Comparison of ENCODE assay signal across 1 cellular context in the genomic region with DNA sequence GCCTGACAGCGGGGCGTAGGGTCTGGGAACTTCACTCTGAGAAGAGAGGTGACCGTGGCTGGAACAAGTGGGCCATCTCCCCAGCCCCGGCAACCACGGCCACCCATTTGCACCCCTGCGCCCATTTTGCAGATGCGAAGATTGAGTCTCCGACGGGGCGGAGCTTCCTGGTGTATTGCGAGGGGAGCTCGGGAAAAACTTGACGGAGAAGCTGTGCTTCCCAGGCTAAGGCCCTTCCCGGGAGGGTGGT.
A peak's percentile ranks its signal among the peaks of the same experiment; 100 is the strongest.
TF ChIP-seq lines count a peak whose summit lies in the region.

No MANE protein-coding gene starts in this region.

TF ChIP-seq in HepG2, 621 proteins besides CTCF, POLR2A, EP300 and RAD21 (continued from another document and continues in another):
- TF ChIP-seq ZBTB40 (IDR thresholded peaks at IDR 0.05), result no peak
- peak; percentile 62; the same call in 1 of the 2 replicates for TF ChIP-seq ZBTB40 (CRISPR knock-in tag; IDR thresholded peaks at IDR 0.05)
- TF ChIP-seq ZBTB38 (CRISPR knock-in tag; IDR thresholded peaks at IDR 0.05), result no peak; the same call in 1 of the 2 replicates
- TF ChIP-seq, protein P1, sequence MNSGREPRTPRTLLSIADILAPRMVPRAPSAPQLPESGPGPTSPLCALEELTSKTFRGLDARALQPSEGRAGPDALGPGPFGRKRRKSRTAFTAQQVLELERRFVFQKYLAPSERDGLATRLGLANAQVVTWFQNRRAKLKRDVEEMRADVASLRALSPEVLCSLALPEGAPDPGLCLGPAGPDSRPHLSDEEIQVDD (CRISPR knock-in tag; IDR thresholded peaks at IDR 0.05; ENCODE audit: borderline replicate concordance), result 0 out of 2 replicates have a peak, but pooled peaks have one; percentile 74
- TF ChIP-seq ZKSCAN1 (IDR thresholded peaks at IDR 0.05; ENCODE audit: low read length), result peak; percentile 50; the same call in 1 of the 2 replicates
- TF ChIP-seq ZNF598 (CRISPR knock-in tag; IDR thresholded peaks at IDR 0.05; ENCODE audit: borderline replicate concordance), result peak; percentile 41; the same call in 1 of the 2 replicates
- no peak for TF ChIP-seq JDP2 (CRISPR knock-in tag; IDR thresholded peaks at IDR 0.05; ENCODE audit: borderline replicate concordance)
- no peak; the same call in 1 of the 2 replicates for TF ChIP-seq ZNF431 (CRISPR knock-in tag; IDR thresholded peaks at IDR 0.05; ENCODE audit: borderline replicate concordance, low read depth)
- no peak for TF ChIP-seq SOX13 (IDR thresholded peaks at IDR 0.05)
- no peak for TF ChIP-seq SOX13 (CRISPR knock-in tag; conservative IDR thresholded peaks at IDR 0.05 in 1 of 2, IDR thresholded peaks at IDR 0.05 in 1 of 2)
- no peak for TF ChIP-seq ATF7-NPFF (CRISPR knock-in tag; IDR thresholded peaks at IDR 0.05; ENCODE audit: low read depth)
- no peak for TF ChIP-seq FOXK2 (IDR thresholded peaks at IDR 0.05)
- TF ChIP-seq ZNF546 (CRISPR knock-in tag; conservative IDR thresholded peaks at IDR 0.05), result no peak; the same call in 1 of the 2 replicates
- no peak for TF ChIP-seq ZMYM4 (CRISPR knock-in tag; IDR thresholded peaks at IDR 0.05)
- no peak for TF ChIP-seq PAF1 (CRISPR knock-in tag; IDR thresholded peaks at IDR 0.05)
- TF ChIP-seq, protein P2, sequence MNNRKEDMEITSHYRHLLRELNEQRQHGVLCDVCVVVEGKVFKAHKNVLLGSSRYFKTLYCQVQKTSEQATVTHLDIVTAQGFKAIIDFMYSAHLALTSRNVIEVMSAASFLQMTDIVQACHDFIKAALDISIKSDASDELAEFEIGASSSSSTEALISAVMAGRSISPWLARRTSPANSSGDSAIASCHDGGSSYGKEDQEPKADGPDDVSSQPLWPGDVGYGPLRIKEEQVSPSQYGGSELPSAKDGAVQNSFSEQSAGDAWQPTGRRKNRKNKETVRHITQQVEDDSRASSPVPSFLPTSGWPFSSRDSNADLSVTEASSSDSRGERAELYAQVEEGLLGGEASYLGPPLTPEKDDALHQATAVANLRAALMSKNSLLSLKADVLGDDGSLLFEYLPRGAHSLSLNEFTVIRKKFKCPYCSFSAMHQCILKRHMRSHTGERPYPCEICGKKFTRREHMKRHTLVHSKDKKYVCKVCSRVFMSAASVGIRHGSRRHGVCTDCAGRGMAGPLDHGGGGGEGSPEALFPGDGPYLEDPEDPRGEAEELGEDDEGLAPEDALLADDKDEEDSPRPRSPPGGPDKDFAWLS (CRISPR knock-in tag; IDR thresholded peaks at IDR 0.05; ENCODE audit: borderline replicate concordance), result no peak
- TF ChIP-seq RXRB (CRISPR knock-in tag; IDR thresholded peaks at IDR 0.05; ENCODE audit: borderline replicate concordance), result no peak
- TF ChIP-seq ZNF451 (CRISPR knock-in tag; IDR thresholded peaks at IDR 0.05), result no peak; the same call in 1 of the 2 replicates
- TF ChIP-seq RFX3 (CRISPR knock-in tag; IDR thresholded peaks at IDR 0.05), result no peak
- no peak for TF ChIP-seq ZNF33B (CRISPR knock-in tag; IDR thresholded peaks at IDR 0.05)
- no peak; the same call in 1 of the 2 replicates for TF ChIP-seq ZNF263 (CRISPR knock-in tag; IDR thresholded peaks at IDR 0.05)
- TF ChIP-seq ATF1 (CRISPR knock-in tag; IDR thresholded peaks at IDR 0.05), result no peak
- TF ChIP-seq PHF5A (CRISPR knock-in tag; IDR thresholded peaks at IDR 0.05; ENCODE audit: low read depth, unreplicated experiment), result no peak
- TF ChIP-seq CHD2 (IDR thresholded peaks at IDR 0.05; ENCODE audit: low read depth, low read length), result no peak
- TF ChIP-seq HDAC2 (CRISPR knock-in tag; IDR thresholded peaks at IDR 0.05), result peak; percentile 100
- no peak for TF ChIP-seq ZNF737 (CRISPR knock-in tag; IDR thresholded peaks at IDR 0.05; ENCODE audit: borderline replicate concordance)
- no peak for TF ChIP-seq MTF1 (CRISPR knock-in tag; IDR thresholded peaks at IDR 0.05)
- TF ChIP-seq ATF7 (IDR thresholded peaks at IDR 0.05), result no peak
- no peak for TF ChIP-seq ATF7 (CRISPR knock-in tag; IDR thresholded peaks at IDR 0.05)
- no peak for TF ChIP-seq REL (CRISPR knock-in tag; conservative IDR thresholded peaks at IDR 0.05)
- no peak for TF ChIP-seq POLR2AphosphoS5 (IDR thresholded peaks at IDR 0.05; ENCODE audit: low read depth, low read length)
- TF ChIP-seq ZSCAN25 (CRISPR knock-in tag; IDR thresholded peaks at IDR 0.05), result no peak
- no peak for TF ChIP-seq NFYB (CRISPR knock-in tag; IDR thresholded peaks at IDR 0.05)
- TF ChIP-seq AKNA (CRISPR knock-in tag; IDR thresholded peaks at IDR 0.05; ENCODE audit: borderline replicate concordance), result no peak
- peak; percentile 13; the same call in 1 of the 2 replicates for TF ChIP-seq ZNF224 (CRISPR knock-in tag; IDR thresholded peaks at IDR 0.05)
- no peak; the same call in 1 of the 2 replicates for TF ChIP-seq EED (CRISPR knock-in tag; IDR thresholded peaks at IDR 0.05)
- no peak for TF ChIP-seq SRSF9 (IDR thresholded peaks at IDR 0.05; ENCODE audit: borderline replicate concordance, insufficient read depth, low read depth, low read length, poor library complexity, severe bottlenecking)
- TF ChIP-seq ZBTB7B (CRISPR knock-in tag; IDR thresholded peaks at IDR 0.05), result no peak
- TF ChIP-seq CENPX (CRISPR knock-in tag; IDR thresholded peaks at IDR 0.05), result no peak
- TF ChIP-seq ZNF256 (CRISPR knock-in tag; conservative IDR thresholded peaks at IDR 0.05), result no peak
